In the genomic region with DNA sequence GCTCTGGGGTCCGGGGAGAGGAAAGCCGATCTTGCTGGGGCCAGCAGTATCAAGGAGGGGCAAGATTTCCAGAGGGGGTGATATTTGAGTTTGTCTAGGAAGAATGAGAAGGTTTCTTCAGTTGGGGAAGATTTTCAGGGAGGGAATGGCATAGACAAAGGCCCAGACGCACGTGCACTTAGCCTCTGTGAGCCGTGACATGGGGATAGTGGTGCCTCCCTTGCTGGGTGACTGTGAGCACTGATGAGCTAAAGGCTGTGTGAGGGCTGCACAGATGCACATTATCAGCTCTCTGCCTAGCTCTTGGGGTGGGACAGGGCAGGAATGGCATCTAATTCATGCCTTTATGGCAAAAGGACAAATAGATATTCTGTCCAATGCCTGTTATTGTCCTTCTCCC, we compare ENCODE assay signal across 24 cellular contexts. TPM values are rescaled to one million over a fixed set of nuclear protein-coding genes. Genes with fewer than 3 reads are reported as not detected.
"Had no signal": no experiment of that assay in that cellular context is flagged by ENCODE, and none has a peak within 500 bp of the region (broad histone marks: within the 10 kb centered on the region; RNA-seq: fewer than 3 reads in every experiment).

No MANE protein-coding gene starts in this region.

- H3K36me3 Mint-ChIP-seq: memory B cell, mesothelial cell of epicardium, natural killer cell, type B pancreatic cell had no signal

- H3K9me3 ChIP-seq: esophagus muscularis mucosa, gastroesophageal sphincter, left lung, lower lobe of right lung, ovary, right atrium auricular region, suprapubic skin, thyroid gland had no signal

- H3K27me3 ChIP-seq: esophagus muscularis mucosa, gastroesophageal sphincter, left lung, ovary, right atrium auricular region, suprapubic skin, thyroid gland had no signal

- H3K4me3 Mint-ChIP-seq: memory B cell, mesothelial cell of epicardium, natural killer cell, type B pancreatic cell had no signal

- DNase-seq: cortex of kidney; effector memory CD4-positive, alpha-beta T cell; glutamatergic neuron; left lung; lower lobe of right lung; natural killer cell; ovary; small intestine; stimulated activated CD4-positive, alpha-beta T cell treated with anti-CD3 and anti-CD28 coated beads, Interleukin-2, amount 100 ng/mL, for 48 hours; stimulated activated naive CD8-positive, alpha-beta T cell treated with anti-CD3 and anti-CD28 coated beads, Interleukin-15, Interleukin-2, amounts not matched to agents 100 U/mL and 50 U/mL, for 24 hours; thyroid gland had no signal

- ATAC-seq: gastroesophageal sphincter; left lung; lower lobe of right lung; natural killer cell; stimulated activated naive CD8-positive, alpha-beta T cell treated with anti-CD3 and anti-CD28 coated beads, Interleukin-15, Interleukin-2, amounts not matched to agents 100 U/mL and 50 U/mL, for 24 hours had no signal

- FAIRE-seq: keratinocyte, small intestine, urothelium cell line had no signal

- H3K27ac Mint-ChIP-seq: memory B cell, mesothelial cell of epicardium, natural killer cell, type B pancreatic cell had no signal

- H3K27ac ChIP-seq: epithelial cell of prostate, esophagus muscularis mucosa, gastroesophageal sphincter, left lung, lower lobe of right lung, ovary, right atrium auricular region, suprapubic skin, thyroid gland had no signal

- H3K4me1 Mint-ChIP-seq: memory B cell had no signal

- H3K4me1 ChIP-seq: lower lobe of right lung, thyroid gland had no signal

- H3K4me3 ChIP-seq: esophagus muscularis mucosa, gastroesophageal sphincter, left lung, lower lobe of right lung, ovary, right atrium auricular region, suprapubic skin, thyroid gland had no signal

- H3K9me3 Mint-ChIP-seq: memory B cell, mesothelial cell of epicardium, natural killer cell, type B pancreatic cell had no signal

- H3K27me3 Mint-ChIP-seq: memory B cell, type B pancreatic cell had no signal

- H3K36me3 ChIP-seq: esophagus muscularis mucosa, gastroesophageal sphincter, left lung, lower lobe of right lung, ovary, right atrium auricular region, suprapubic skin, thyroid gland had no signal

RNA-seq across cellular contexts. Expression of gene CDCP2, which starts 1.8 kb away (rescaled TPM):
- total RNA-seq: fibroblast of villous mesenchyme, lower lobe of right lung, mesothelial cell of epicardium, mucosa of gallbladder, myocyte, right atrium auricular region, suprapubic skin had no signal
- polyA plus RNA-seq: keratinocyte had no signal
